1 cellular context compared by ENCODE assay signal in genomic region chr22:37426532-37427127, GRCh38.
TF ChIP-seq lines count a peak whose summit lies in the region.

No MANE protein-coding gene starts in this region.

TF ChIP-seq in endothelial cell of umbilical vein, 7 proteins besides CTCF, POLR2A, EP300 and RAD21:
- TF ChIP-seq EZH2 (IDR thresholded peaks at IDR 0.05; ENCODE audit: borderline replicate concordance, low read depth, low read length, severe bottlenecking): no peak
- TF ChIP-seq POLR2AphosphoS5 (IDR thresholded peaks at IDR 0.05; ENCODE audit: insufficient read depth, low read depth, low read length): no peak
- no peak for TF ChIP-seq JUN (IDR thresholded peaks at IDR 0.05; ENCODE audit: borderline replicate concordance, insufficient read depth, insufficient read length, low read depth)
- TF ChIP-seq MAX (IDR thresholded peaks at IDR 0.05; ENCODE audit: insufficient read depth, insufficient read length): no peak
- no peak for TF ChIP-seq GATA2 (IDR thresholded peaks at IDR 0.05; ENCODE audit: insufficient read depth, insufficient read length, low read depth, low read length)
- TF ChIP-seq FOS (IDR thresholded peaks at IDR 0.05; ENCODE audit: borderline replicate concordance, insufficient read depth, low read length): no peak
- TF ChIP-seq MYC (IDR thresholded peaks at IDR 0.05; ENCODE audit: low read depth, low read length): no peak
